ENCODE assay signal across 9 cellular contexts in genomic region chr15:94174399-94174802, GRCh38. TPM values are rescaled to one million over a fixed set of nuclear protein-coding genes. Genes with fewer than 3 reads are reported as not detected.
DNase-seq lines count a peak whose midpoint lies in the region; ATAC-seq and TF ChIP-seq lines count a peak whose summit lies in the region.
"Had no signal": no experiment of that assay in that cellular context is flagged by ENCODE, and none has a peak within 500 bp of the region (broad histone marks: within the 10 kb centered on the region; RNA-seq: fewer than 3 reads in every experiment).

No MANE protein-coding gene starts in this region.

- intact Hi-C loops in ovary (cut with DNase I) = no loop called here

- H3K9me3 ChIP-seq in ovary = no peaks in the 10 kb centered on the region

- H3K4me3 ChIP-seq in astrocyte of the cerebellum (ENCODE audit: low read depth, low read length) (no peak overlapping the region), GM23338 (no peak overlapping the region), ovary (no peak overlapping the region)

- no peaks in the 10 kb centered on the region for H3K27me3 Mint-ChIP-seq in GM23338 (ENCODE audit: insufficient read depth, low read depth, poor library complexity)

- no peak overlapping the region for H3K27ac Mint-ChIP-seq in GM23338

- H3K27ac ChIP-seq in GM23338 (ENCODE audit: low read depth) (no peak overlapping the region), ovary (no peak overlapping the region)

- DNase-seq in GM04503 (ENCODE audit: low read depth) (peak; percentile 25), HS-5 (ENCODE audit: low read depth) (peak; percentile 6), astrocyte of the cerebellum (ENCODE audit: low read depth) (peak; percentile 24), GM23338 (ENCODE audit: low spot score) (no peak), ovary (no peak), cerebellar cortex (ENCODE audit: low spot score) (no peak)
- DNase-seq in effector CD8-positive, alpha-beta T cell (lab: John Stamatoyannopoulos, UW) = no peak
- DNase-seq: heart right ventricle had no signal

- H3K79me2 ChIP-seq in GM23338 (replicated peaks; ENCODE audit: insufficient read depth) = no peaks in the 10 kb centered on the region

- no peak overlapping the region for H3K4me2 ChIP-seq in GM23338

- H3K27me3 ChIP-seq in GM23338 (ENCODE audit: insufficient read depth) (no peaks in the 10 kb centered on the region), ovary (no peaks in the 10 kb centered on the region)

- H3K36me3 Mint-ChIP-seq in GM23338 (ENCODE audit: low read depth) = no peaks in the 10 kb centered on the region

- no peaks in the 10 kb centered on the region for H3K9me2 ChIP-seq in GM23338 (ENCODE audit: insufficient read depth)

- H3K4me1 ChIP-seq in GM23338 (ENCODE audit: insufficient read depth) = no peaks in the 10 kb centered on the region
- H3K4me1 ChIP-seq in ovary (ENCODE audit: insufficient read depth) = no peaks in the 10 kb centered on the region

- no peak for TF ChIP-seq EP300 in ovary (IDR thresholded peaks at IDR 0.05)

- TF ChIP-seq POLR2A in ovary (IDR thresholded peaks at IDR 0.05) = no peak

- no peaks in the 10 kb centered on the region for H3K4me1 Mint-ChIP-seq in GM23338

- no peaks in the 10 kb centered on the region for H4K20me1 ChIP-seq in GM23338 (replicated peaks; ENCODE audit: insufficient read depth)

- H3K36me3 ChIP-seq in GM23338 (ENCODE audit: insufficient read depth) (no peaks in the 10 kb centered on the region), ovary (no peaks in the 10 kb centered on the region)
- H3K36me3 ChIP-seq: heart right ventricle had no signal

- no peaks in the 10 kb centered on the region for H3K9me3 Mint-ChIP-seq in GM23338

- H3F3A ChIP-seq in GM23338 (replicated peaks; ENCODE audit: low read depth) = no peaks in the 10 kb centered on the region

- no peak overlapping the region for H3K4me3 Mint-ChIP-seq in GM23338

- in situ Hi-C loops in astrocyte of the cerebellum (cut with HindIII; ENCODE audit: low sequenced_read_pairs) = no loop called here

- ATAC-seq in GM21390 (IDR thresholded peaks at IDR 0.05; ENCODE audit: unreplicated experiment) = peak; percentile 91
- ATAC-seq in GM23338 = no peak

- no peak for TF ChIP-seq CTCF in astrocyte of the cerebellum (IDR thresholded peaks at IDR 0.05; ENCODE audit: low read depth, low read length, missing control alignments)
- TF ChIP-seq CTCF in GM23338 (conservative IDR thresholded peaks at IDR 0.05; ENCODE audit: low read depth in 2 of 2) = no peak
- no peak for TF ChIP-seq CTCF in ovary (IDR thresholded peaks at IDR 0.05)

- H2AFZ ChIP-seq in GM23338 = no peak overlapping the region

TF ChIP-seq in GM23338, 12 proteins besides CTCF, POLR2A, EP300 and RAD21:
- no peak for TF ChIP-seq JUNB (IDR thresholded peaks at IDR 0.05; ENCODE audit: unreplicated experiment)
- TF ChIP-seq CREB1 (CRISPR knock-in tag; IDR thresholded peaks at IDR 0.05; ENCODE audit: low read depth) = no peak
- TF ChIP-seq STAT1 (IDR thresholded peaks at IDR 0.05; ENCODE audit: unreplicated experiment) = no peak
- no peak for TF ChIP-seq ZNF331 (CRISPR knock-in tag; IDR thresholded peaks at IDR 0.05; ENCODE audit: low read depth)

RNA-seq across cellular contexts. Expression of gene MCTP2, which starts 57.0 kb away (rescaled TPM):
- 5.5 and 6.1 TPM in 2 replicates for total RNA-seq in GM23338 (2014; rRNA removed; shearing (Covaris generic))
- polyA plus RNA-seq in GM23338 (2016; fragmentation: Nextera tagmentation; extraction: Ambion mirVana) (1.7 and 1.8 TPM in 2 replicates), ovary (1 to 10 TPM in 1 of 2 donors, under 1 TPM in 1; 0.86 to 2.0 TPM)
- total RNA-seq in ovary = 10 to 100 TPM in 1 of 7 donors, 1 to 10 TPM in 5, under 1 TPM in 1; 0.71 to 44.5 (median 6.0) TPM

Comparison
In these comparisons a context has a peak if more than half of its experiments do, and no peak if none do; other contexts are left out.
1. DNase-seq: peak in GM04503 (single experiment), HS-5 (single experiment) and astrocyte of the cerebellum (single experiment); none in GM23338 (single experiment), ovary (0 of 5), cerebellar cortex (single experiment) and effector CD8-positive, alpha-beta T cell (single experiment).